Comparison of ENCODE assay signal across 8 cellular contexts in genomic region chr16:30536391-30537024, GRCh38. TPM values are rescaled to one million over a fixed set of nuclear protein-coding genes. Genes with fewer than 3 reads are reported as not detected.
DNase-seq lines count a peak whose midpoint lies in the region; ATAC-seq, FAIRE-seq and TF ChIP-seq lines count a peak whose summit lies in the region.
"Not testable (repeated sequence)": the region's sequence is repeated elsewhere in the genome, so short reads cannot be mapped to it uniquely, and the experiment has no call there.

No MANE protein-coding gene starts in this region.

- not testable (repeated sequence) for H3K9me3 ChIP-seq in BLaER1 treated with 17β-estradiol and CSF1 and Interleukin-3, amounts not matched to agents 10 nM and 100 nM (replicated peaks in 1 of 11); HUES48 (ENCODE audit: control insufficient read depth, insufficient read depth, low read length); PC-9 (ENCODE audit: insufficient read depth, low read depth); K562 (replicated peaks; ENCODE audit: control insufficient read depth, insufficient read depth, low read depth, low read length); hepatocyte (ENCODE audit: low read depth); naive thymus-derived CD4-positive, alpha-beta T cell (ENCODE audit: control insufficient read depth in 2 of 3, low read length in 3 of 3)

- H3K9me1 ChIP-seq in K562 (ENCODE audit: control insufficient read depth, insufficient read depth, low read length) = not testable (repeated sequence)

- peak overlapping the region in 9 of 11 experiments; percentile 84 to 94 (median 91); a peak in 11 of 22 replicates for H3K9ac ChIP-seq in BLaER1 treated with 17β-estradiol and CSF1 and Interleukin-3, amounts not matched to agents 10 nM and 100 nM
- H3K9ac ChIP-seq in HUES48 (ENCODE audit: low read depth, low read length) = not testable (repeated sequence)
- peak overlapping the region; percentile 88 to 91 for H3K9ac ChIP-seq in K562 (ENCODE audit: insufficient read depth in 1 of 2, low read depth in 2 of 2, low read length in 2 of 2)

- not testable (repeated sequence) for H3K27me3 Mint-ChIP-seq in activated CD8-positive, alpha-beta T cell treated with anti-CD3 and anti-CD28 coated beads, Interleukin-2, amount 10 ng/mL, durations not matched to agents 7 days and 5 days (ENCODE audit: low read depth); naive thymus-derived CD4-positive, alpha-beta T cell; stimulated activated naive CD8-positive, alpha-beta T cell treated with anti-CD3 and anti-CD28 coated beads, Interleukin-15, Interleukin-2, amounts not matched to agents 100 ng/mL and 50 ng/mL, for 24 hours

- H3K27me3 ChIP-seq in BLaER1 treated with 17β-estradiol and CSF1 and Interleukin-3, amounts not matched to agents 10 nM and 100 nM; HUES48 (ENCODE audit: control insufficient read depth, insufficient read depth, low read length); PC-9 (ENCODE audit: insufficient read depth, low read depth); K562 (ENCODE audit: control insufficient read depth in 2 of 2, insufficient read depth in 2 of 2, low read length in 2 of 2); hepatocyte; naive thymus-derived CD4-positive, alpha-beta T cell (ENCODE audit: control insufficient read depth in 2 of 2, insufficient read depth in 2 of 2, low read length in 2 of 2): not testable (repeated sequence)

- H3F3A ChIP-seq in PC-9 (ENCODE audit: insufficient read depth, low read depth) = peaks cover 16% of the 10 kb centered on the region

- not testable (repeated sequence) for H4K20me1 ChIP-seq in BLaER1 treated with 17β-estradiol and CSF1 and Interleukin-3, amounts not matched to agents 10 nM and 100 nM; PC-9 (ENCODE audit: insufficient read depth); K562 (replicated peaks; ENCODE audit: control insufficient read depth, insufficient read depth, low read length); hepatocyte (ENCODE audit: insufficient read depth, poor library complexity, severe bottlenecking)

- H3K27ac ChIP-seq in BLaER1 treated with 17β-estradiol and CSF1 and Interleukin-3, amounts not matched to agents 10 nM and 100 nM = peak overlapping the region in 10 of 11 experiments; percentile 88 to 97 (median 93); a peak in 14 of 22 replicates
- not testable (repeated sequence) for H3K27ac ChIP-seq in HUES48 (ENCODE audit: low read depth, low read length); PC-9
- H3K27ac ChIP-seq in K562 (ENCODE audit: extremely low read depth, low read depth, low read length) = peak overlapping the region; percentile 96; the same call in 2 of the 3 replicates
- H3K27ac ChIP-seq in hepatocyte = peak overlapping the region; percentile 97
- H3K27ac ChIP-seq in naive thymus-derived CD4-positive, alpha-beta T cell (ENCODE audit: low read depth, low read length) = peak overlapping the region; percentile 98

- CTCF ChIA-PET in PC-9 (lab: Charles Lee) = interaction anchor here (0.5 to 3.1 kb wide), 6 partner anchors 21 to 394 kb away, joined by 4 to 25 read pairs (median 4); partner anchors contain the start of genes DCTPP1 and ZNF764
- CTCF ChIA-PET in activated CD8-positive, alpha-beta T cell treated with anti-CD3 and anti-CD28 coated beads, Interleukin-2, amount 10 ng/mL, durations not matched to agents 7 days and 5 days (lab: Charles Lee) = interaction anchor here (0.9 to 4.5 kb wide), 29 partner anchors 9 to 157 kb away, joined by 3 to 76 read pairs (median 6); partner anchors contain the start of genes DCTPP1, SEPTIN1, ZNF688 and ZNF764
- CTCF ChIA-PET in K562 (lab: Yijun Ruan, JAX; ENCODE audit: low intra/inter-chr PET ratio) = interaction anchor here (0.6 kb wide), 2 partner anchors 13 to 64 kb away, joined by 3 to 4 read pairs; no protein-coding TSS in a partner anchor
- CTCF ChIA-PET in naive thymus-derived CD4-positive, alpha-beta T cell (lab: Charles Lee) = interaction anchor here (0.8 to 3.0 kb wide), 13 partner anchors 10 to 157 kb away, joined by 3 to 37 read pairs (median 6); partner anchors contain the start of genes DCTPP1, SEPHS2, ZNF688 and ZNF764

- POLR2A ChIA-PET in PC-9 (lab: Charles Lee; ENCODE audit: unreplicated experiment) = interaction anchor here (3.2 kb wide), 1 partner anchor 22 kb away, joined by 21 read pairs; the partner anchor contains the start of gene ZNF764
- POLR2A ChIA-PET in activated CD8-positive, alpha-beta T cell treated with anti-CD3 and anti-CD28 coated beads, Interleukin-2, amount 10 ng/mL, durations not matched to agents 7 days and 5 days (lab: Charles Lee) = interaction anchor here (1.1 to 4.3 kb wide), 12 partner anchors 9 to 119 kb away, joined by 3 to 80 read pairs (median 14); partner anchors contain the start of genes ITGAL, PRR14, ZNF688 and ZNF689
- POLR2A ChIA-PET in K562 (lab: Yijun Ruan, JAX) = interaction anchor here (0.6 to 4.0 kb wide), 9 partner anchors 10 to 423 kb away, joined by 3 to 31 read pairs (median 4); partner anchors contain the start of genes ZNF688 and ZNF764
- POLR2A ChIA-PET in naive thymus-derived CD4-positive, alpha-beta T cell (lab: Charles Lee) = interaction anchor here (1.0 to 4.5 kb wide), 15 partner anchors 10 to 353 kb away, joined by 3 to 159 read pairs (median 6); partner anchors contain the start of genes CORO1A, DCTPP1, FBRS and PRR14

- not testable (repeated sequence) for TF ChIP-seq RAD21 in K562 (CRISPR knock-in tag; conservative IDR thresholded peaks at IDR 0.05 in 1 of 2, IDR thresholded peaks at IDR 0.05 in 1 of 2)

- intact Hi-C loops in PC-9 (cut with micrococcal nuclease; ENCODE audit: unreplicated experiment); naive thymus-derived CD4-positive, alpha-beta T cell (cut with micrococcal nuclease): not testable (repeated sequence)
- intact Hi-C loops in K562 (cut with micrococcal nuclease) = loop anchor here (1.0 to 10.0 kb wide), 2 partner anchors 36 to 158 kb away; partner anchors contain the start of gene SRCAP

- peaks cover 47% of the 10 kb centered on the region for H3K79me2 ChIP-seq in PC-9 (ENCODE audit: low read depth)
- H3K79me2 ChIP-seq in K562 (ENCODE audit: control insufficient read depth, insufficient read depth, low read length) = peaks cover 36% of the 10 kb centered on the region
- peaks cover 40% of the 10 kb centered on the region for H3K79me2 ChIP-seq in hepatocyte

- H2AFZ ChIP-seq in PC-9, hepatocyte: not testable (repeated sequence)
- peak overlapping the region; percentile 98; the same call in 1 of the 2 replicates for H2AFZ ChIP-seq in K562 (ENCODE audit: low read depth, low read length)

- not testable (repeated sequence) for DNase-seq in PC-9; activated CD8-positive, alpha-beta T cell treated with anti-CD3 and anti-CD28 coated beads, Interleukin-2, amount 10 ng/mL, durations not matched to agents 7 days and 5 days; K562 (ENCODE audit: extremely low read depth in 1 of 4, low spot score in 3 of 4); hepatocyte (ENCODE audit: low spot score); naive thymus-derived CD4-positive, alpha-beta T cell

- H3K36me3 Mint-ChIP-seq in activated CD8-positive, alpha-beta T cell treated with anti-CD3 and anti-CD28 coated beads, Interleukin-2, amount 10 ng/mL, durations not matched to agents 7 days and 5 days (ENCODE audit: low read depth) = peaks cover 22% of the 10 kb centered on the region
- H3K36me3 Mint-ChIP-seq in naive thymus-derived CD4-positive, alpha-beta T cell = not testable (repeated sequence)
- H3K36me3 Mint-ChIP-seq in stimulated activated naive CD8-positive, alpha-beta T cell treated with anti-CD3 and anti-CD28 coated beads, Interleukin-15, Interleukin-2, amounts not matched to agents 100 ng/mL and 50 ng/mL, for 24 hours (ENCODE audit: low read depth) = peaks cover 35% of the 10 kb centered on the region

- H3K9me2 ChIP-seq in PC-9 (ENCODE audit: insufficient read depth); hepatocyte (replicated peaks; ENCODE audit: insufficient read depth): not testable (repeated sequence)

- not testable (repeated sequence) for FAIRE-seq in K562 (lab: Jason Lieb, UNC)

- in situ Hi-C loops in K562 (cut with MboI) = not testable (repeated sequence)

- not testable (repeated sequence) for TF ChIP-seq CTCF in PC-9 (conservative IDR thresholded peaks at IDR 0.05); K562 (IDR thresholded peaks at IDR 0.05 in 2 of 3, conservative IDR thresholded peaks at IDR 0.05 in 1 of 3; ENCODE audit: insufficient read depth in 2 of 3, low read depth in 1 of 3, low read length in 3 of 3); hepatocyte (IDR thresholded peaks at IDR 0.05; ENCODE audit: poor library complexity)

- not testable (repeated sequence) for H3K9me3 Mint-ChIP-seq in activated CD8-positive, alpha-beta T cell treated with anti-CD3 and anti-CD28 coated beads, Interleukin-2, amount 10 ng/mL, durations not matched to agents 7 days and 5 days (ENCODE audit: insufficient read depth); naive thymus-derived CD4-positive, alpha-beta T cell; stimulated activated naive CD8-positive, alpha-beta T cell treated with anti-CD3 and anti-CD28 coated beads, Interleukin-15, Interleukin-2, amounts not matched to agents 100 ng/mL and 50 ng/mL, for 24 hours

- not testable (repeated sequence) for BruUV-seq in PC-9 (replicated peaks; lab: Mats Ljungman, UMichigan); K562 (replicated peaks; lab: Mats Ljungman, UMichigan)

- peak overlapping the region; percentile 83 to 97 (median 93) for H3K4me2 ChIP-seq in BLaER1 treated with 17β-estradiol and CSF1 and Interleukin-3, amounts not matched to agents 10 nM and 100 nM
- peak overlapping the region; percentile 90 for H3K4me2 ChIP-seq in PC-9
- H3K4me2 ChIP-seq in K562 (ENCODE audit: insufficient read depth, low read length) = peak overlapping the region; percentile 97
- peak overlapping the region; percentile 81 for H3K4me2 ChIP-seq in hepatocyte

- not testable (repeated sequence) for TF ChIP-seq POLR2A in K562 (conservative IDR thresholded peaks at IDR 0.05)

- TF ChIP-seq EP300 in K562 (IDR thresholded peaks at IDR 0.05; ENCODE audit: low read length) = not testable (repeated sequence)

- not testable (repeated sequence) for ATAC-seq in activated CD8-positive, alpha-beta T cell treated with anti-CD3 and anti-CD28 coated beads, Interleukin-2, amount 10 ng/mL, durations not matched to agents 7 days and 5 days; K562; naive thymus-derived CD4-positive, alpha-beta T cell

- peak overlapping the region in 9 of 10 experiments; percentile 68 to 89 (median 76); a peak in 14 of 20 replicates for H3K4me3 ChIP-seq in BLaER1 treated with 17β-estradiol and CSF1 and Interleukin-3, amounts not matched to agents 10 nM and 100 nM
- H3K4me3 ChIP-seq in HUES48 (ENCODE audit: low read depth, low read length) = peak overlapping the region; percentile 72; the same call in 1 of the 2 replicates
- H3K4me3 ChIP-seq in PC-9 = peak overlapping the region; percentile 73
- H3K4me3 ChIP-seq in K562 = peak overlapping the region; percentile 49
- peak overlapping the region; percentile 53 for H3K4me3 ChIP-seq in hepatocyte
- not testable (repeated sequence) for H3K4me3 ChIP-seq in naive thymus-derived CD4-positive, alpha-beta T cell (ENCODE audit: low read length)

- H3K4me1 ChIP-seq in BLaER1 treated with 17β-estradiol and CSF1 and Interleukin-3, amounts not matched to agents 10 nM and 100 nM = peaks cover 31 to 51% (median 45%) of the 10 kb centered on the region in 10 experiments
- H3K4me1 ChIP-seq in HUES48 (ENCODE audit: control insufficient read depth, insufficient read depth, low read length) (peaks cover 12% of the 10 kb centered on the region), PC-9 (replicated peaks; ENCODE audit: insufficient read depth) (peaks cover 23% of the 10 kb centered on the region), K562 (replicated peaks in 1 of 2; ENCODE audit: control insufficient read depth in 2 of 2, insufficient read depth in 2 of 2, low read length in 2 of 2) (peaks cover 14 to 55% of the 10 kb centered on the region in 2 experiments; a peak in 4 of 5 replicates), hepatocyte (ENCODE audit: insufficient read depth) (peaks cover 28% of the 10 kb centered on the region)
- H3K4me1 ChIP-seq in naive thymus-derived CD4-positive, alpha-beta T cell (ENCODE audit: control insufficient read depth in 2 of 2, insufficient read depth in 2 of 2, low read length in 2 of 2) = not testable (repeated sequence)

- peaks cover 10 to 21% (median 16%) of the 10 kb centered on the region in 11 experiments for H3K36me3 ChIP-seq in BLaER1 treated with 17β-estradiol and CSF1 and Interleukin-3, amounts not matched to agents 10 nM and 100 nM
- H3K36me3 ChIP-seq in HUES48 (ENCODE audit: control insufficient read depth, insufficient read depth, low read length) = peaks cover 10% of the 10 kb centered on the region
- not testable (repeated sequence) for H3K36me3 ChIP-seq in PC-9 (ENCODE audit: low read depth); K562 (ENCODE audit: control insufficient read depth, insufficient read depth, low read length); hepatocyte (replicated peaks; ENCODE audit: insufficient read depth, low read depth)
- H3K36me3 ChIP-seq in naive thymus-derived CD4-positive, alpha-beta T cell (ENCODE audit: control insufficient read depth in 2 of 3, insufficient read depth in 3 of 3, low read length in 3 of 3) = peaks cover 0 to 12% (median 0%) of the 10 kb centered on the region in 3 experiments

- peaks cover 32% of the 10 kb centered on the region for H3K4me1 Mint-ChIP-seq in activated CD8-positive, alpha-beta T cell treated with anti-CD3 and anti-CD28 coated beads, Interleukin-2, amount 10 ng/mL, durations not matched to agents 7 days and 5 days (ENCODE audit: low read depth)
- H3K4me1 Mint-ChIP-seq in naive thymus-derived CD4-positive, alpha-beta T cell = peaks cover 14 to 39% (median 31%) of the 10 kb centered on the region in 7 donors
- H3K4me1 Mint-ChIP-seq in stimulated activated naive CD8-positive, alpha-beta T cell treated with anti-CD3 and anti-CD28 coated beads, Interleukin-15, Interleukin-2, amounts not matched to agents 100 ng/mL and 50 ng/mL, for 24 hours (ENCODE audit: low read depth) = peaks cover 39% of the 10 kb centered on the region

- H3K27ac Mint-ChIP-seq in activated CD8-positive, alpha-beta T cell treated with anti-CD3 and anti-CD28 coated beads, Interleukin-2, amount 10 ng/mL, durations not matched to agents 7 days and 5 days = peak overlapping the region; percentile 95
- H3K27ac Mint-ChIP-seq in naive thymus-derived CD4-positive, alpha-beta T cell = peak overlapping the region; percentile 94 to 99 (median 98)
- peak overlapping the region; percentile 100 for H3K27ac Mint-ChIP-seq in stimulated activated naive CD8-positive, alpha-beta T cell treated with anti-CD3 and anti-CD28 coated beads, Interleukin-15, Interleukin-2, amounts not matched to agents 100 ng/mL and 50 ng/mL, for 24 hours

- peak overlapping the region; percentile 85 for H3K4me3 Mint-ChIP-seq in activated CD8-positive, alpha-beta T cell treated with anti-CD3 and anti-CD28 coated beads, Interleukin-2, amount 10 ng/mL, durations not matched to agents 7 days and 5 days
- peak overlapping the region; percentile 91 to 100 (median 96) for H3K4me3 Mint-ChIP-seq in naive thymus-derived CD4-positive, alpha-beta T cell
- peak overlapping the region; percentile 98 for H3K4me3 Mint-ChIP-seq in stimulated activated naive CD8-positive, alpha-beta T cell treated with anti-CD3 and anti-CD28 coated beads, Interleukin-15, Interleukin-2, amounts not matched to agents 100 ng/mL and 50 ng/mL, for 24 hours

- WGBS in K562 (ENCODE audit: insufficient coverage, low coverage, missing lambda C conversion rate) = 81% methylated on average over 13 of the region's 13 CpGs
- WGBS in hepatocyte (ENCODE audit: low lambda C conversion rate, missing lambda C conversion rate) = 87% methylated on average over 12 of the region's 13 CpGs

RNA-seq across cellular contexts. Expression of gene ZNF747, which starts 1.9 kb away (rescaled TPM):
- total RNA-seq in PC-9 (2021) (14.5 and 17.9 TPM in 2 replicates), K562 (2014; rRNA removed) (1.5 and 3.3 TPM in 2 replicates), K562 (2014; rRNA removed; fragmentation: Illumina TruSeq; extraction: Trizol) (1.0 and 1.3 TPM in 2 replicates), K562 (2015; rRNA removed; fragmentation: Illumina TruSeq; extraction: Trizol) (2.0 and 2.1 TPM in 2 replicates), K562 (2021) (3.2 and 3.4 TPM in 2 replicates), hepatocyte (11.1 and 13.4 TPM in 2 replicates)
- total RNA-seq in activated CD8-positive, alpha-beta T cell treated with anti-CD3 and anti-CD28 coated beads, Interleukin-2, amount 10 ng/mL, durations not matched to agents 7 days and 5 days = 10 to 100 TPM in 1 of 2 experiments, 1 to 10 TPM in 1; 8.9 to 10.8 TPM
- total RNA-seq in K562 (2011; cell fraction: chromatin; rRNA removed; ENCODE audit: low replicate concordance) = 4.0 and 9.9 TPM in 2 replicates
- 9.9 and 10.3 TPM in 2 replicates for total RNA-seq in K562 (2011; cell fraction: nucleolus; rRNA removed)
- total RNA-seq in K562 (2011; cell fraction: nucleoplasm; rRNA removed) = 6.3 and 6.5 TPM in 2 replicates
- polyA plus RNA-seq in K562 (2011; rRNA removed) (1.9 and 2.8 TPM in 2 replicates), K562 (2014; fragmentation: Illumina TruSeq; extraction: Trizol) (1.5 and 1.9 TPM in 2 replicates), K562 (2014; fragmentation: Nextera tagmentation; extraction: Ambion mirVana) (under 1 TPM; 0.14 to 0.27 TPM), K562 (2014; rRNA removed) (1.7 and 3.3 TPM in 2 replicates), hepatocyte (9.9 and 10.5 TPM in 2 replicates)
- 3.0 and 3.6 TPM in 2 replicates for polyA plus RNA-seq in K562 (2011; cell fraction: cytosol; rRNA removed)
- polyA plus RNA-seq in K562 (2011; cell fraction: nucleus; rRNA removed) = 2.8 and 3.5 TPM in 2 replicates
- polyA plus RNA-seq in K562 (2012) = 1.7 and 1.9 TPM in 2 replicates
- 2.1 and 3.3 TPM in 2 replicates for polyA minus RNA-seq in K562 (2011; rRNA and poly(A)+ RNA removed)
- polyA minus RNA-seq in K562 (2011; cell fraction: cytosol; rRNA and poly(A)+ RNA removed) = 1.6 and 4.7 TPM in 2 replicates
- polyA minus RNA-seq in K562 (2011; cell fraction: nucleus; rRNA and poly(A)+ RNA removed) = 3.9 and 7.7 TPM in 2 replicates
- 10 to 100 TPM in 4 of 5 experiments, 1 to 10 TPM in 1; 9.1 to 17.4 (median 13.8) TPM for total RNA-seq in naive thymus-derived CD4-positive, alpha-beta T cell
- polyA plus RNA-seq in naive thymus-derived CD4-positive, alpha-beta T cell = 10 to 100 TPM in 1 of 2 donors, 1 to 10 TPM in 1; 8.9 to 11.7 TPM

RNA-seq across cellular contexts. Expression of gene ZNF768, which starts 10.1 kb away (rescaled TPM):
- total RNA-seq in PC-9 (2021) = 64.2 and 68.4 TPM in 2 replicates
- total RNA-seq in activated CD8-positive, alpha-beta T cell treated with anti-CD3 and anti-CD28 coated beads, Interleukin-2, amount 10 ng/mL, durations not matched to agents 7 days and 5 days = 1 to 10 TPM; 6.7 to 7.0 TPM
- 9.3 and 27.8 TPM in 2 replicates for total RNA-seq in K562 (2011; cell fraction: chromatin; rRNA removed; ENCODE audit: low replicate concordance)
- total RNA-seq in K562 (2011; cell fraction: nucleolus; rRNA removed) = 27.9 and 32.5 TPM in 2 replicates
- 15.2 and 16.7 TPM in 2 replicates for total RNA-seq in K562 (2011; cell fraction: nucleoplasm; rRNA removed)
- 39.7 and 58.9 TPM in 2 replicates for total RNA-seq in K562 (2014; rRNA removed)
- 14.7 and 15.2 TPM in 2 replicates for total RNA-seq in K562 (2014; rRNA removed; fragmentation: Illumina TruSeq; extraction: Trizol)
- 42.3 and 45.8 TPM in 2 replicates for total RNA-seq in K562 (2015; rRNA removed; fragmentation: Illumina TruSeq; extraction: Trizol)
- 41.3 and 50.7 TPM in 2 replicates for total RNA-seq in K562 (2021)
- 22.1 and 32.8 TPM in 2 replicates for polyA plus RNA-seq in K562 (2011; rRNA removed)
- 50.7 and 101 TPM in 2 replicates for polyA plus RNA-seq in K562 (2011; cell fraction: cytosol; rRNA removed)
- 31.3 and 50.4 TPM in 2 replicates for polyA plus RNA-seq in K562 (2011; cell fraction: nucleus; rRNA removed)
- 36.8 and 61.3 TPM in 2 replicates for polyA plus RNA-seq in K562 (2012)
- 26.9 and 40.9 TPM in 2 replicates for polyA plus RNA-seq in K562 (2014; fragmentation: Illumina TruSeq; extraction: Trizol)
- polyA plus RNA-seq in K562 (2014; fragmentation: Nextera tagmentation; extraction: Ambion mirVana) = under 1 TPM; 0.13 to 0.17 TPM
- polyA plus RNA-seq in K562 (2014; rRNA removed) = 47.8 and 49.6 TPM in 2 replicates
- 8.9 and 12.0 TPM in 2 replicates for polyA minus RNA-seq in K562 (2011; rRNA and poly(A)+ RNA removed)
- 34.4 and 46.7 TPM in 2 replicates for polyA minus RNA-seq in K562 (2011; cell fraction: cytosol; rRNA and poly(A)+ RNA removed)
- 10.5 and 17.3 TPM in 2 replicates for polyA minus RNA-seq in K562 (2011; cell fraction: nucleus; rRNA and poly(A)+ RNA removed)
- total RNA-seq in hepatocyte = 37.6 and 44.1 TPM in 2 replicates
- polyA plus RNA-seq in hepatocyte = 19.9 and 25.2 TPM in 2 replicates
- total RNA-seq in naive thymus-derived CD4-positive, alpha-beta T cell = 1 to 10 TPM; 6.0 to 8.5 (median 7.3) TPM
- polyA plus RNA-seq in naive thymus-derived CD4-positive, alpha-beta T cell = 1 to 10 TPM; 1.6 to 2.4 TPM

RNA-seq across cellular contexts. Expression of gene ZNF764, which starts 21.7 kb away (rescaled TPM):
- total RNA-seq in PC-9 (2021) (12.3 and 12.4 TPM in 2 replicates), K562 (2014; rRNA removed) (9.5 and 9.8 TPM in 2 replicates), K562 (2014; rRNA removed; fragmentation: Illumina TruSeq; extraction: Trizol) (2.4 and 2.5 TPM in 2 replicates), K562 (2015; rRNA removed; fragmentation: Illumina TruSeq; extraction: Trizol) (4.1 and 4.6 TPM in 2 replicates), K562 (2021) (10.1 and 11.1 TPM in 2 replicates), hepatocyte (9.8 and 13.8 TPM in 2 replicates)
- total RNA-seq in activated CD8-positive, alpha-beta T cell treated with anti-CD3 and anti-CD28 coated beads, Interleukin-2, amount 10 ng/mL, durations not matched to agents 7 days and 5 days = 10 to 100 TPM; 15.2 to 15.4 TPM
- total RNA-seq in K562 (2011; cell fraction: chromatin; rRNA removed; ENCODE audit: low replicate concordance) = 7.9 and 19.4 TPM in 2 replicates
- 19.1 and 19.7 TPM in 2 replicates for total RNA-seq in K562 (2011; cell fraction: nucleolus; rRNA removed)
- 15.4 and 16.3 TPM in 2 replicates for total RNA-seq in K562 (2011; cell fraction: nucleoplasm; rRNA removed)
- polyA plus RNA-seq in K562 (2011; rRNA removed) (3.9 and 7.1 TPM in 2 replicates), K562 (2014; fragmentation: Illumina TruSeq; extraction: Trizol) (4.1 and 4.3 TPM in 2 replicates), K562 (2014; fragmentation: Nextera tagmentation; extraction: Ambion mirVana) (under 1 TPM; 0.69 to 0.81 TPM), K562 (2014; rRNA removed) (8.7 and 10.0 TPM in 2 replicates), hepatocyte (12.1 and 12.5 TPM in 2 replicates)
- 11.4 and 13.8 TPM in 2 replicates for polyA plus RNA-seq in K562 (2011; cell fraction: cytosol; rRNA removed)
- polyA plus RNA-seq in K562 (2011; cell fraction: nucleus; rRNA removed) = 15.5 and 22.5 TPM in 2 replicates
- polyA plus RNA-seq in K562 (2012) = 5.2 and 7.9 TPM in 2 replicates
- polyA minus RNA-seq in K562 (2011; rRNA and poly(A)+ RNA removed) = 1.5 and 1.9 TPM in 2 replicates
- polyA minus RNA-seq in K562 (2011; cell fraction: cytosol; rRNA and poly(A)+ RNA removed) = 3.7 and 7.2 TPM in 2 replicates
- 6.1 and 7.3 TPM in 2 replicates for polyA minus RNA-seq in K562 (2011; cell fraction: nucleus; rRNA and poly(A)+ RNA removed)
- 10 to 100 TPM; 11.9 to 20.9 (median 19.3) TPM for total RNA-seq in naive thymus-derived CD4-positive, alpha-beta T cell
- 1 to 10 TPM; 4.5 to 6.8 TPM for polyA plus RNA-seq in naive thymus-derived CD4-positive, alpha-beta T cell

RNA-seq across cellular contexts. Expression of gene ZNF688, which starts 35.0 kb away (rescaled TPM):
- total RNA-seq in PC-9 (2021) = 13.1 and 25.7 TPM in 2 replicates
- total RNA-seq in activated CD8-positive, alpha-beta T cell treated with anti-CD3 and anti-CD28 coated beads, Interleukin-2, amount 10 ng/mL, durations not matched to agents 7 days and 5 days = 10 to 100 TPM; 12.5 to 13.4 TPM
- 3.6 and 5.4 TPM in 2 replicates for total RNA-seq in K562 (2011; cell fraction: chromatin; rRNA removed; ENCODE audit: low replicate concordance)
- total RNA-seq in K562 (2011; cell fraction: nucleolus; rRNA removed) = 6.8 and 7.0 TPM in 2 replicates
- 4.0 and 5.1 TPM in 2 replicates for total RNA-seq in K562 (2011; cell fraction: nucleoplasm; rRNA removed)
- total RNA-seq in K562 (2014; rRNA removed) = 7.7 and 12.9 TPM in 2 replicates
- 1.4 and 2.8 TPM in 2 replicates for total RNA-seq in K562 (2014; rRNA removed; fragmentation: Illumina TruSeq; extraction: Trizol)
- total RNA-seq in K562 (2015; rRNA removed; fragmentation: Illumina TruSeq; extraction: Trizol) = 4.1 and 5.2 TPM in 2 replicates
- total RNA-seq in K562 (2021) = 4.5 and 5.1 TPM in 2 replicates
- 2.4 TPM in 2 replicates for polyA plus RNA-seq in K562 (2011; rRNA removed)
- polyA plus RNA-seq in K562 (2011; cell fraction: cytosol; rRNA removed) = 2.2 and 5.7 TPM in 2 replicates
- polyA plus RNA-seq in K562 (2011; cell fraction: nucleus; rRNA removed) = 5.7 and 7.6 TPM in 2 replicates
- polyA plus RNA-seq in K562 (2012) = 5.9 and 6.0 TPM in 2 replicates
- polyA plus RNA-seq in K562 (2014; fragmentation: Illumina TruSeq; extraction: Trizol) = 5.4 and 7.0 TPM in 2 replicates
- under 1 TPM; 0.48 TPM for polyA plus RNA-seq in K562 (2014; fragmentation: Nextera tagmentation; extraction: Ambion mirVana)
- polyA plus RNA-seq in K562 (2014; rRNA removed) = 4.6 and 12.5 TPM in 2 replicates
- polyA minus RNA-seq in K562 (2011; rRNA and poly(A)+ RNA removed) = 0.53 and 1.1 TPM in 2 replicates
- 1.2 and 4.2 TPM in 2 replicates for polyA minus RNA-seq in K562 (2011; cell fraction: cytosol; rRNA and poly(A)+ RNA removed)
- 2.8 and 4.2 TPM in 2 replicates for polyA minus RNA-seq in K562 (2011; cell fraction: nucleus; rRNA and poly(A)+ RNA removed)
- 7.1 and 9.8 TPM in 2 replicates for total RNA-seq in hepatocyte
- 21.0 and 21.3 TPM in 2 replicates for polyA plus RNA-seq in hepatocyte
- 10 to 100 TPM in 4 of 5 experiments, 1 to 10 TPM in 1; 8.8 to 24.3 (median 16.3) TPM for total RNA-seq in naive thymus-derived CD4-positive, alpha-beta T cell
- 10 to 100 TPM; 29.7 to 33.2 TPM for polyA plus RNA-seq in naive thymus-derived CD4-positive, alpha-beta T cell

RNA-seq across cellular contexts. Expression of gene ZNF785, which starts 49.0 kb away (rescaled TPM):
- total RNA-seq in PC-9 (2021) = 30.9 and 39.8 TPM in 2 replicates
- total RNA-seq in activated CD8-positive, alpha-beta T cell treated with anti-CD3 and anti-CD28 coated beads, Interleukin-2, amount 10 ng/mL, durations not matched to agents 7 days and 5 days = 10 to 100 TPM; 11.7 to 13.7 TPM
- 39.3 and 45.4 TPM in 2 replicates for total RNA-seq in K562 (2011; cell fraction: chromatin; rRNA removed; ENCODE audit: low replicate concordance)
- 37.5 and 42.2 TPM in 2 replicates for total RNA-seq in K562 (2011; cell fraction: nucleolus; rRNA removed)
- 41.3 and 53.4 TPM in 2 replicates for total RNA-seq in K562 (2011; cell fraction: nucleoplasm; rRNA removed)
- 6.9 and 7.2 TPM in 2 replicates for total RNA-seq in K562 (2014; rRNA removed)
- total RNA-seq in K562 (2014; rRNA removed; fragmentation: Illumina TruSeq; extraction: Trizol) = 4.6 and 4.8 TPM in 2 replicates
- total RNA-seq in K562 (2015; rRNA removed; fragmentation: Illumina TruSeq; extraction: Trizol) = 6.2 and 6.4 TPM in 2 replicates
- total RNA-seq in K562 (2021) = 9.7 and 11.6 TPM in 2 replicates
- 10.6 and 12.4 TPM in 2 replicates for polyA plus RNA-seq in K562 (2011; rRNA removed)
- 10.0 and 13.3 TPM in 2 replicates for polyA plus RNA-seq in K562 (2011; cell fraction: cytosol; rRNA removed)
- 18.3 and 22.4 TPM in 2 replicates for polyA plus RNA-seq in K562 (2011; cell fraction: nucleus; rRNA removed)
- 6.7 and 11.9 TPM in 2 replicates for polyA plus RNA-seq in K562 (2012)
- 4.7 and 5.0 TPM in 2 replicates for polyA plus RNA-seq in K562 (2014; fragmentation: Illumina TruSeq; extraction: Trizol)
- under 1 TPM; 0.64 to 0.70 TPM for polyA plus RNA-seq in K562 (2014; fragmentation: Nextera tagmentation; extraction: Ambion mirVana)
- polyA plus RNA-seq in K562 (2014; rRNA removed) = 11.0 and 12.4 TPM in 2 replicates
- polyA minus RNA-seq in K562 (2011; rRNA and poly(A)+ RNA removed) = 7.4 and 8.3 TPM in 2 replicates
- 4.4 and 4.9 TPM in 2 replicates for polyA minus RNA-seq in K562 (2011; cell fraction: cytosol; rRNA and poly(A)+ RNA removed)
- polyA minus RNA-seq in K562 (2011; cell fraction: nucleus; rRNA and poly(A)+ RNA removed) = 13.5 and 16.0 TPM in 2 replicates
- total RNA-seq in hepatocyte = 10.8 and 11.7 TPM in 2 replicates
- 7.3 and 10.0 TPM in 2 replicates for polyA plus RNA-seq in hepatocyte
- 10 to 100 TPM; 10.2 to 37.1 (median 21.4) TPM for total RNA-seq in naive thymus-derived CD4-positive, alpha-beta T cell
- 1 to 10 TPM; 2.6 to 4.4 TPM for polyA plus RNA-seq in naive thymus-derived CD4-positive, alpha-beta T cell
